Comparison of ENCODE assay signal across 1 cellular context in genomic region chr22:19853058-19853878, GRCh38.
TF ChIP-seq lines count a peak whose summit lies in the region.

No MANE protein-coding gene starts in this region.

TF ChIP-seq in K562, 482 proteins besides CTCF, POLR2A, EP300 and RAD21 (continued from another document and continues in another):
- TF ChIP-seq ZNF398 (CRISPR knock-in tag; IDR thresholded peaks at IDR 0.05) (no peak), SP1 (CRISPR knock-in tag; IDR thresholded peaks at IDR 0.05) (no peak), CREBBP (IDR thresholded peaks at IDR 0.05; ENCODE audit: low read depth, low read length) (peak; percentile 16), SMAD1 (IDR thresholded peaks at IDR 0.05; ENCODE audit: low read depth, low read length, partially characterized antibody) (no peak), TFE3 (CRISPR knock-in tag; IDR thresholded peaks at IDR 0.05) (no peak), RREB1 (CRISPR knock-in tag; IDR thresholded peaks at IDR 0.05) (peak; percentile 67; the same call in 1 of the 2 replicates), ID3 (CRISPR knock-in tag; IDR thresholded peaks at IDR 0.05) (no peak), ID3 (tag; IDR thresholded peaks at IDR 0.05) (no peak), ZNF699 (CRISPR knock-in tag; IDR thresholded peaks at IDR 0.05; ENCODE audit: insufficient replicate concordance) (no peak), ZNF780A (CRISPR knock-in tag; IDR thresholded peaks at IDR 0.05) (no peak), MCM2 (IDR thresholded peaks at IDR 0.05; ENCODE audit: low read depth) (no peak), NONO (IDR thresholded peaks at IDR 0.05; ENCODE audit: low read depth in 2 of 2, low read length in 1 of 2) (no peak), ZNF140 (CRISPR knock-in tag; IDR thresholded peaks at IDR 0.05) (no peak), ZNF347 (CRISPR knock-in tag; IDR thresholded peaks at IDR 0.05; ENCODE audit: low read depth) (0 out of 2 replicates have a peak, but pooled peaks have one; percentile 2), FIP1L1 (IDR thresholded peaks at IDR 0.05; ENCODE audit: low read depth, low read length, poor library complexity, severe bottlenecking) (no peak), CHD7 (IDR thresholded peaks at IDR 0.05; ENCODE audit: low read depth, low read length) (no peak), CHD2 (IDR thresholded peaks at IDR 0.05; ENCODE audit: low read depth, low read length) (0 out of 2 replicates have a peak, but pooled peaks have one; percentile 18), ZNF263 (CRISPR knock-in tag; IDR thresholded peaks at IDR 0.05; ENCODE audit: borderline replicate concordance) (no peak), HBP1 (CRISPR knock-in tag; IDR thresholded peaks at IDR 0.05) (0 out of 2 replicates have a peak, but pooled peaks have one; percentile 50), DIDO1 (tag; IDR thresholded peaks at IDR 0.05; ENCODE audit: low read depth) (peak; percentile 18; the same call in 1 of the 2 replicates), CEBPZ (IDR thresholded peaks at IDR 0.05; ENCODE audit: borderline replicate concordance, low read depth, low read length) (0 out of 2 replicates have a peak, but pooled peaks have one; percentile 6), ZNF3 (CRISPR knock-in tag; IDR thresholded peaks at IDR 0.05) (no peak)
